ENCODE assay signal across 31 cellular contexts in the genomic region with DNA sequence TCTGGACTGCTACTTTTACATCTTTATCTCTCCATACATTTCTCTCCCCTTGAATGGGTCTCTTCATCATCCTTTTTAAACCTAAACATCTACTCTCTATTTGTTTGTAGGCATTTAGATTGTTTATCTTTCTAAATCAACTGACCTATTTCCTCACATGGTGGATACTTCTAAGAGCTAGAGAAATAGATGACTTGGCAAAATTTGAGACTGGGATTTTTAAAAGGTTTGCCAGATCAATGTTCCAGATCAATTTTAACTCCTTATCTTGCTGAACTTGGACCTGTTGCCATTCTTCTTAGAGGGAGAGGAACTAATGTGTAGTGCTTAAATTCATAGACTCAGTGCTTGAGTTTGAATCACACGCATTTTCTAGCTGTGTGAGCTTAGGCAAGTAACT.
"Had no signal": no experiment of that assay in that cellular context is flagged by ENCODE, and none has a peak within 500 bp of the region (broad histone marks: within the 10 kb centered on the region; RNA-seq: fewer than 3 reads in every experiment).

No MANE protein-coding gene starts in this region.

- DNase-seq: activated CD4-positive, alpha-beta memory T cell treated with anti-CD3 and anti-CD28 coated beads for 36 hours; activated CD4-positive, alpha-beta T cell treated with anti-CD3 and anti-CD28 coated beads for 36 hours; activated CD4-positive, alpha-beta T cell treated with anti-CD3 and anti-CD28 coated beads, Interleukin-2, amount 10 ng/mL, durations not matched to agents 24 days and 14 days; activated CD4-positive, CD25-positive, alpha-beta regulatory T cell; activated CD4-positive, CD25-positive, alpha-beta regulatory T cell treated with anti-CD3 and anti-CD28 coated beads, Interleukin-2, amount 50 U/mL, for 72 hours; activated CD8-positive, alpha-beta memory T cell treated with anti-CD3 and anti-CD28 coated beads, Interleukin-2, amount 10 ng/mL, durations not matched to agents 7 days and 5 days; activated CD8-positive, alpha-beta memory T cell treated with anti-CD3 and anti-CD28 coated beads, Interleukin-2, amount 50 U/mL, for 4 hours; activated CD8-positive, alpha-beta T cell treated with anti-CD3 and anti-CD28 coated beads, Interleukin-2, amount 10 ng/mL, durations not matched to agents 7 days and 5 days; activated effector memory CD4-positive, alpha-beta T cell treated with anti-CD3 and anti-CD28 coated beads, Interleukin-2, amount 50 U/mL, for 16 hours; activated naive CD4-positive, alpha-beta T cell treated with anti-CD3 and anti-CD28 coated beads for 36 hours; activated naive CD8-positive, alpha-beta T cell treated with anti-CD3 and anti-CD28 coated beads for 36 hours; activated naive CD8-positive, alpha-beta T cell treated with anti-CD3 and anti-CD28 coated beads, Interleukin-2, amount 50 U/mL, for 24 hours; activated T-cell treated with anti-CD3 and anti-CD28 coated beads, Interleukin-2, amount 50 U/mL, for 1 hour; activated T-cell treated with anti-CD3 and anti-CD28 coated beads, Interleukin-2, amount 50 U/mL, for 48 hours; adrenal gland; amygdala; aorta; body of pancreas; central memory CD4-positive, alpha-beta T cell; cerebellar nuclear complex; colonic mucosa; effector CD8-positive, alpha-beta T cell; erythroblast; foreskin keratinocyte; T-helper 2 cell had no signal

- FAIRE-seq: endometrium had no signal

- H3K9me3 ChIP-seq: adrenal gland, body of pancreas, colonic mucosa, esophagus muscularis mucosa, gastroesophageal sphincter had no signal

- H3K27ac Mint-ChIP-seq: activated CD4-positive, alpha-beta memory T cell treated with anti-CD3 and anti-CD28 coated beads for 36 hours; activated CD4-positive, alpha-beta T cell treated with anti-CD3 and anti-CD28 coated beads for 36 hours; activated CD4-positive, alpha-beta T cell treated with anti-CD3 and anti-CD28 coated beads, Interleukin-2, amount 10 ng/mL, durations not matched to agents 24 days and 14 days; activated CD8-positive, alpha-beta memory T cell treated with anti-CD3 and anti-CD28 coated beads, Interleukin-2, amount 10 ng/mL, durations not matched to agents 7 days and 5 days; activated CD8-positive, alpha-beta T cell treated with anti-CD3 and anti-CD28 coated beads, Interleukin-2, amount 10 ng/mL, durations not matched to agents 7 days and 5 days; activated naive CD4-positive, alpha-beta T cell treated with anti-CD3 and anti-CD28 coated beads for 36 hours; activated naive CD4-positive, alpha-beta T cell treated with anti-CD3 and anti-CD28 coated beads, Interleukin-2, amount 50 U/mL, for 24 hours; activated naive CD8-positive, alpha-beta T cell treated with anti-CD3 and anti-CD28 coated beads for 36 hours; activated naive CD8-positive, alpha-beta T cell treated with anti-CD3 and anti-CD28 coated beads, Interleukin-2, amount 50 U/mL, for 24 hours; activated T-helper 1 cell treated with anti-CD3 and anti-CD28 coated beads, Interleukin-12 subunit alpha, Interleukin-12 subunit beta, Interleukin-2, Interleukin-4 antibody, amounts not matched to agents 30 ng/mL and 10 ng/mL and 1 ng/mL, durations not matched to agents 14 hours and 24 hours and 36 hours; activated T-helper 2 cell treated with anti-CD3 and anti-CD28 coated beads, Interferon-gamma antibody, Interleukin-2, Interleukin-4, amounts not matched to agents 10 μg/mL and 5 μg/mL and 100 μg/mL, durations not matched to agents 14 hours and 24 hours and 36 hours had no signal

- H3K4me3 Mint-ChIP-seq: activated CD4-positive, alpha-beta memory T cell treated with anti-CD3 and anti-CD28 coated beads for 36 hours; activated CD4-positive, alpha-beta T cell treated with anti-CD3 and anti-CD28 coated beads for 36 hours; activated CD4-positive, alpha-beta T cell treated with anti-CD3 and anti-CD28 coated beads, Interleukin-2, amount 10 ng/mL, durations not matched to agents 24 days and 14 days; activated CD8-positive, alpha-beta memory T cell treated with anti-CD3 and anti-CD28 coated beads, Interleukin-2, amount 10 ng/mL, durations not matched to agents 7 days and 5 days; activated CD8-positive, alpha-beta T cell treated with anti-CD3 and anti-CD28 coated beads, Interleukin-2, amount 10 ng/mL, durations not matched to agents 7 days and 5 days; activated naive CD4-positive, alpha-beta T cell treated with anti-CD3 and anti-CD28 coated beads for 36 hours; activated naive CD4-positive, alpha-beta T cell treated with anti-CD3 and anti-CD28 coated beads, Interleukin-2, amount 50 U/mL, for 24 hours; activated naive CD8-positive, alpha-beta T cell treated with anti-CD3 and anti-CD28 coated beads for 36 hours; activated naive CD8-positive, alpha-beta T cell treated with anti-CD3 and anti-CD28 coated beads, Interleukin-2, amount 50 U/mL, for 24 hours; activated T-helper 1 cell treated with anti-CD3 and anti-CD28 coated beads, Interleukin-12 subunit alpha, Interleukin-12 subunit beta, Interleukin-2, Interleukin-4 antibody, amounts not matched to agents 30 ng/mL and 10 ng/mL and 1 ng/mL, durations not matched to agents 14 hours and 24 hours and 36 hours had no signal

- H3K36me3 ChIP-seq: adrenal gland, colonic mucosa, esophagus muscularis mucosa, gastroesophageal sphincter had no signal

- H3K36me3 Mint-ChIP-seq: activated CD4-positive, alpha-beta memory T cell treated with anti-CD3 and anti-CD28 coated beads for 36 hours; activated CD8-positive, alpha-beta memory T cell treated with anti-CD3 and anti-CD28 coated beads, Interleukin-2, amount 10 ng/mL, durations not matched to agents 7 days and 5 days; activated naive CD4-positive, alpha-beta T cell treated with anti-CD3 and anti-CD28 coated beads, Interleukin-2, amount 50 U/mL, for 24 hours; activated naive CD8-positive, alpha-beta T cell treated with anti-CD3 and anti-CD28 coated beads for 36 hours had no signal

- H3K9me3 Mint-ChIP-seq: activated CD4-positive, alpha-beta memory T cell treated with anti-CD3 and anti-CD28 coated beads for 36 hours; activated CD4-positive, alpha-beta T cell treated with anti-CD3 and anti-CD28 coated beads, Interleukin-2, amount 10 ng/mL, durations not matched to agents 24 days and 14 days; activated naive CD4-positive, alpha-beta T cell treated with anti-CD3 and anti-CD28 coated beads for 36 hours; activated naive CD4-positive, alpha-beta T cell treated with anti-CD3 and anti-CD28 coated beads, Interleukin-2, amount 50 U/mL, for 24 hours; activated naive CD8-positive, alpha-beta T cell treated with anti-CD3 and anti-CD28 coated beads for 36 hours; activated naive CD8-positive, alpha-beta T cell treated with anti-CD3 and anti-CD28 coated beads, Interleukin-2, amount 50 U/mL, for 24 hours; activated T-helper 2 cell treated with anti-CD3 and anti-CD28 coated beads, Interferon-gamma antibody, Interleukin-2, Interleukin-4, amounts not matched to agents 10 μg/mL and 5 μg/mL and 100 μg/mL, durations not matched to agents 14 hours and 24 hours and 36 hours had no signal

- H3K27ac ChIP-seq: adrenal gland, body of pancreas, colonic mucosa, esophagus muscularis mucosa, foreskin keratinocyte, gastroesophageal sphincter had no signal

- H3K4me3 ChIP-seq: adrenal gland, body of pancreas, colonic mucosa, esophagus muscularis mucosa, gastroesophageal sphincter had no signal

- H3K27me3 ChIP-seq: adrenal gland, body of pancreas, colonic mucosa, esophagus muscularis mucosa, foreskin keratinocyte, gastroesophageal sphincter had no signal

- H3K4me1 ChIP-seq: adrenal gland, body of pancreas, colonic mucosa, esophagus muscularis mucosa, foreskin keratinocyte, gastroesophageal sphincter had no signal

- H3K27me3 Mint-ChIP-seq: activated CD4-positive, alpha-beta T cell treated with anti-CD3 and anti-CD28 coated beads, Interleukin-2, amount 10 ng/mL, durations not matched to agents 24 days and 14 days; activated CD8-positive, alpha-beta memory T cell treated with anti-CD3 and anti-CD28 coated beads, Interleukin-2, amount 10 ng/mL, durations not matched to agents 7 days and 5 days; activated naive CD4-positive, alpha-beta T cell treated with anti-CD3 and anti-CD28 coated beads, Interleukin-2, amount 50 U/mL, for 24 hours; activated naive CD8-positive, alpha-beta T cell treated with anti-CD3 and anti-CD28 coated beads for 36 hours had no signal

- ATAC-seq: activated CD4-positive, alpha-beta T cell treated with anti-CD3 and anti-CD28 coated beads for 36 hours; activated CD8-positive, alpha-beta memory T cell treated with anti-CD3 and anti-CD28 coated beads, Interleukin-2, amount 10 ng/mL, durations not matched to agents 7 days and 5 days; activated CD8-positive, alpha-beta T cell treated with anti-CD3 and anti-CD28 coated beads, Interleukin-2, amount 10 ng/mL, durations not matched to agents 7 days and 5 days; activated naive CD8-positive, alpha-beta T cell treated with anti-CD3 and anti-CD28 coated beads, Interleukin-2, amount 50 U/mL, for 24 hours; body of pancreas; foreskin keratinocyte; gastroesophageal sphincter had no signal

- H3K4me1 Mint-ChIP-seq: activated CD4-positive, alpha-beta T cell treated with anti-CD3 and anti-CD28 coated beads for 36 hours; activated CD4-positive, alpha-beta T cell treated with anti-CD3 and anti-CD28 coated beads, Interleukin-2, amount 10 ng/mL, durations not matched to agents 24 days and 14 days; activated CD8-positive, alpha-beta memory T cell treated with anti-CD3 and anti-CD28 coated beads, Interleukin-2, amount 10 ng/mL, durations not matched to agents 7 days and 5 days; activated naive CD4-positive, alpha-beta T cell treated with anti-CD3 and anti-CD28 coated beads, Interleukin-2, amount 50 U/mL, for 24 hours; activated naive CD8-positive, alpha-beta T cell treated with anti-CD3 and anti-CD28 coated beads for 36 hours; activated naive CD8-positive, alpha-beta T cell treated with anti-CD3 and anti-CD28 coated beads, Interleukin-2, amount 50 U/mL, for 24 hours had no signal
